Comparison of ENCODE assay signal across 24 cellular contexts in the genomic region with DNA sequence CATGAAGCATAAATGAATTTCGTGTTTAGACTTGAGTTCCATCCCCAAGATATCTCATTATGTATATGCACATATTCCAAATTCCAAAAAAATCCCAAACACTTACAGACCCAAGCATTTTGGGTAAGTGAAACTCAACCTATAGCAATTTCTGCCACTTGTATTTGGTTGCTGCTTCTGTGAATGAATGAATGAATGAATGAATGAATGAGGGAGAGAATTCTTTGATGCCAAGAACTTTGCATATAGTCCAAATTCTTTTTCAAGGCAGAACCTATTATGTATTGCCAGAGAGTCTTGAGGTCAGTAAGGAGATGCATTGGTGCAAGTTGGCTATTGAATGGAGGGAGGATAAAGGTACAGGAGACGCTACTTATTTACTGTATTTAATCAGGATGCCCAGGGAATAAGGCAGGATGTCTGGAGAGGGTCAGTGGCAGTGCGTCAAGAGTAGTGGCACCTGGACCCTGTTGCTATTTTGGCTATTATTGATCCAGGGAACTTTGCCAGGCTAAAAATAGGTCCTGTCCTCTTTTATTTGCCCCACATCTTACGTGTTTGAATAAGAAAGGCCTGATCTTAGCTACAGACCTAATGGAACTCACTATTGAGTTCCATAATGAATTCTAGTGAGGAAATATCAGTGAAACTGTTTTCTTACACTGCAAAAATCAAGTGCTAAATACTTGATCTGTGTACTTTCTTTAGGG.
"Had no signal": no experiment of that assay in that cellular context is flagged by ENCODE, and none has a peak within 500 bp of the region (broad histone marks: within the 10 kb centered on the region; RNA-seq: fewer than 3 reads in every experiment).

No MANE protein-coding gene starts in this region.

- H3K4me2 ChIP-seq: KMS-11 had no signal

- H3K4me3 ChIP-seq: SJSA1, SK-N-MC had no signal

- DNase-seq: Kasumi-1, MV-4-11, NCI-H1048, NCI-H1105, NCI-H1417, NCI-H1436 treated with DMSO at 0.1 percent for 48 hours, NCI-H1694, NCI-H187 treated with DMSO at 0.1 percent for 48 hours, NCI-H2029 treated with DMSO at 0.1 percent for 48 hours, NCI-H2171 treated with DMSO at 0.1 percent for 48 hours, NCI-H345, NCI-H446 treated with DMSO at 0.1 percent for 48 hours, NCI-H510A treated with DMSO at 0.1 percent for 48 hours, NCI-H526, NCI-H82, Right ventricle myocardium superior, RPMI8226, SIG-M5 had no signal

- H3K9me3 ChIP-seq: SJSA1 had no signal

- FAIRE-seq: HTR-8/SVneo, RCC 7860 had no signal

- H3K27me3 ChIP-seq: SJSA1 had no signal

- H3K27ac ChIP-seq: HL-60, KMS-11, SJSA1, SK-N-MC had no signal

- H3K4me1 ChIP-seq: SJSA1 had no signal

- H3K9ac ChIP-seq: KMS-11 had no signal
